ENCODE assay signal across 25 cellular contexts in the genomic region with DNA sequence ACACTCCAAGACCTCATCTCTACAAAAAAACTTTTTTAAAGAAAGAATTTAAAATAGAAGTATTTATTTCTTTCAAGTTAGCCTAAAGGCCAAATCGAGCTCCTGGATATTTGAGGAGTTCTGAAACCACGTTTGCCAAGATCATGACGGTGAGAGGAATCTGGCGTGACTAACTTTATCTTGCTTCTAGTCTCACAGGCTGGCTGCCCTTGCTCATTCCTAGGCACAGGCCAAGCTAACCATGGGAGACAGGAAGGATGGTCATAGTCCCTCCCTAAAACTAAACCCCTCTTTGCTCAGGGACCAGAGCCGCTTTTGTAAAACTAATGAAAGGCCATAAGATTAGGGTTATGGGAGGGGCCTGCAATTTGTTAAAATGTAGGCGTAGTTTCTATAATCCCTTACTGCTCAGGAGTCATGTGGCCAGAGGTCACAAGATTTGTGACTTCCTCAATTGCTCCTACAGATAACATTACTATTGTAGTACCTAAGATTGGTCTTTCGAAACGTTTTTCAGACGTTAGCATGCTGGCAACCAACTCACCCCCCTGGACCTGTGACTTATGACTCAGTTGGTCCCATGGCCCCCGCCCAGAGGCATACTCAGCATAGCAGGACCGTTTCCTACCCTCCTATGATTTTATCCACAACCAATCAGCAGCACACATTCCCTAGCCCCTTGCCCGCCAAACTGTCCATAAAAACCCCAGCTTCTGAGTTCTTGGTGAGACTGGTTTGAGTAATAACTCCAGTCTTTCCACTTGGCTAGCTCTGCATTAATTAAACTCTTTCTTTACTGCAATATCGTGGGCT.
"Had no signal": no experiment of that assay in that cellular context is flagged by ENCODE, and none has a peak within 500 bp of the region (broad histone marks: within the 10 kb centered on the region; RNA-seq: fewer than 3 reads in every experiment).

No MANE protein-coding gene starts in this region.

- H3K36me3 Mint-ChIP-seq: natural killer cell had no signal

- H3K27ac Mint-ChIP-seq: activated CD4-positive, alpha-beta memory T cell treated with anti-CD3 and anti-CD28 coated beads for 36 hours; activated CD4-positive, alpha-beta T cell treated with anti-CD3 and anti-CD28 coated beads, Interleukin-2, amount 10 ng/mL, durations not matched to agents 24 days and 14 days; activated naive CD4-positive, alpha-beta T cell treated with anti-CD3 and anti-CD28 coated beads for 36 hours; activated naive CD8-positive, alpha-beta T cell treated with anti-CD3 and anti-CD28 coated beads, Interleukin-2, amount 10 ng/mL, durations not matched to agents 7 days and 5 days; activated T-helper 1 cell treated with anti-CD3 and anti-CD28 coated beads, Interleukin-12 subunit alpha, Interleukin-12 subunit beta, Interleukin-2, Interleukin-4 antibody, amounts not matched to agents 30 ng/mL and 10 ng/mL and 1 ng/mL, durations not matched to agents 14 hours and 24 hours and 36 hours; brain; neural progenitor cell had no signal

- H3K4me1 Mint-ChIP-seq: activated naive CD8-positive, alpha-beta T cell treated with anti-CD3 and anti-CD28 coated beads, Interleukin-2, amount 10 ng/mL, durations not matched to agents 7 days and 5 days; brain; neural progenitor cell had no signal

- H3K9me3 Mint-ChIP-seq: activated CD4-positive, alpha-beta T cell treated with anti-CD3 and anti-CD28 coated beads, Interleukin-2, amount 10 ng/mL, durations not matched to agents 24 days and 14 days; natural killer cell had no signal

- H3K27me3 Mint-ChIP-seq: activated CD4-positive, alpha-beta memory T cell treated with anti-CD3 and anti-CD28 coated beads for 36 hours; activated CD4-positive, alpha-beta T cell treated with anti-CD3 and anti-CD28 coated beads, Interleukin-2, amount 10 ng/mL, durations not matched to agents 24 days and 14 days; activated naive CD8-positive, alpha-beta T cell treated with anti-CD3 and anti-CD28 coated beads, Interleukin-2, amount 10 ng/mL, durations not matched to agents 7 days and 5 days had no signal

- H3K4me3 Mint-ChIP-seq: activated CD4-positive, alpha-beta memory T cell treated with anti-CD3 and anti-CD28 coated beads for 36 hours; activated CD4-positive, alpha-beta T cell treated with anti-CD3 and anti-CD28 coated beads, Interleukin-2, amount 10 ng/mL, durations not matched to agents 24 days and 14 days; activated naive CD4-positive, alpha-beta T cell treated with anti-CD3 and anti-CD28 coated beads for 36 hours; activated naive CD8-positive, alpha-beta T cell treated with anti-CD3 and anti-CD28 coated beads, Interleukin-2, amount 10 ng/mL, durations not matched to agents 7 days and 5 days; activated T-helper 1 cell treated with anti-CD3 and anti-CD28 coated beads, Interleukin-12 subunit alpha, Interleukin-12 subunit beta, Interleukin-2, Interleukin-4 antibody, amounts not matched to agents 30 ng/mL and 10 ng/mL and 1 ng/mL, durations not matched to agents 14 hours and 24 hours and 36 hours; brain; natural killer cell; neural progenitor cell had no signal

- DNase-seq: activated CD4-positive, alpha-beta memory T cell treated with anti-CD3 and anti-CD28 coated beads for 36 hours; activated CD4-positive, alpha-beta T cell treated with anti-CD3 and anti-CD28 coated beads, Interleukin-2, amount 10 ng/mL, durations not matched to agents 24 days and 14 days; activated CD4-positive, CD25-positive, alpha-beta regulatory T cell treated with anti-CD3 and anti-CD28 coated beads, Interleukin-2, amount 50 U/mL, for 72 hours; activated CD8-positive, alpha-beta memory T cell treated with anti-CD3 and anti-CD28 coated beads, Interleukin-2, amount 50 U/mL, for 4 hours; activated effector memory CD4-positive, alpha-beta T cell treated with anti-CD3 and anti-CD28 coated beads, Interleukin-2, amount 50 U/mL, for 16 hours; activated naive CD4-positive, alpha-beta T cell treated with anti-CD3 and anti-CD28 coated beads for 36 hours; activated naive CD8-positive, alpha-beta T cell treated with anti-CD3 and anti-CD28 coated beads, Interleukin-2, amount 10 ng/mL, durations not matched to agents 7 days and 5 days; activated T-cell treated with anti-CD3 and anti-CD28 coated beads, Interleukin-2, amount 50 U/mL, for 1 hour; cerebellar nuclear complex; colonic mucosa; effector memory CD4-positive, alpha-beta T cell; erythroblast; gastrocnemius medialis; glutamatergic neuron; left lung; lower lobe of right lung; mesenchymal stem cell; natural killer cell; right cardiac atrium; spleen; stimulated activated naive CD4-positive, alpha-beta T cell; tibial artery had no signal
